In genomic region chr19:13302521-13303270, GRCh38 we compare ENCODE assay signal across 21 cellular contexts.
DNase-seq lines count a peak whose midpoint lies in the region; ATAC-seq and TF ChIP-seq lines count a peak whose summit lies in the region.
"Had no signal": no experiment of that assay in that cellular context is flagged by ENCODE, and none has a peak within 500 bp of the region (broad histone marks: within the 10 kb centered on the region; RNA-seq: fewer than 3 reads in every experiment).

No MANE protein-coding gene starts in this region.

- H3K36me3 Mint-ChIP-seq in MCF 10A (ENCODE audit: insufficient read depth, unreplicated experiment), result no peaks in the 10 kb centered on the region
- H3K36me3 Mint-ChIP-seq in CD4-positive, alpha-beta T cell (ENCODE audit: low read depth), result no peaks in the 10 kb centered on the region
- no peaks in the 10 kb centered on the region for H3K36me3 Mint-ChIP-seq in naive thymus-derived CD4-positive, alpha-beta T cell

- no peaks in the 10 kb centered on the region for H4K20me1 ChIP-seq in mammary epithelial cell (ENCODE audit: insufficient read depth, low read length)

- peak in 1 of 2 donors; percentile 6 for TF ChIP-seq CTCF in mammary epithelial cell (conservative IDR thresholded peaks at IDR 0.05 in 1 of 2, IDR thresholded peaks at IDR 0.05 in 1 of 2; ENCODE audit: extremely low read depth in 1 of 2, insufficient read depth in 1 of 2, low read depth in 1 of 2, low read length in 2 of 2)
- no peak for TF ChIP-seq CTCF in MCF 10A (IDR thresholded peaks at IDR 0.05; ENCODE audit: unreplicated experiment)
- TF ChIP-seq CTCF in CD4-positive, alpha-beta T cell (IDR thresholded peaks at IDR 0.05), result no peak

- H3K79me2 ChIP-seq in mammary epithelial cell (ENCODE audit: insufficient read depth, low read length), result no peaks in the 10 kb centered on the region
- H3K79me2 ChIP-seq: hepatocyte had no signal

- H3K27me3 ChIP-seq in mammary epithelial cell (ENCODE audit: insufficient read depth, low read length), result peaks cover 6% of the 10 kb centered on the region
- H3K27me3 ChIP-seq in CD4-positive, alpha-beta T cell (ENCODE audit: control insufficient read depth, insufficient read depth, low read length), result peaks cover 23% of the 10 kb centered on the region
- no peaks in the 10 kb centered on the region for H3K27me3 ChIP-seq in naive thymus-derived CD4-positive, alpha-beta T cell (ENCODE audit: control insufficient read depth in 2 of 2, insufficient read depth in 2 of 2, low read length in 2 of 2)
- H3K27me3 ChIP-seq: hepatocyte had no signal

- intact Hi-C loops in mammary epithelial cell (cut with micrococcal nuclease), result no loop called here
- intact Hi-C loops in MCF 10A (cut with micrococcal nuclease), result no loop called here
- intact Hi-C loops in CD4-positive, alpha-beta T cell (cut with DNase I, micrococcal nuclease), result no loop called here
- intact Hi-C loops in naive thymus-derived CD4-positive, alpha-beta T cell (cut with micrococcal nuclease), result no loop called here

- ATAC-seq in CD4-positive, alpha-beta T cell (ENCODE audit: poor library complexity), result no peak
- ATAC-seq in naive thymus-derived CD4-positive, alpha-beta T cell, result no peak
- ATAC-seq: foreskin keratinocyte, lower lobe of right lung had no signal

- WGBS in mammary epithelial cell (ENCODE audit: low coverage, missing lambda C conversion rate), result 3% methylated on average over 10 of the region's 12 CpGs

- no peaks in the 10 kb centered on the region for H3K4me1 Mint-ChIP-seq in MCF 10A (ENCODE audit: insufficient read depth, unreplicated experiment)
- H3K4me1 Mint-ChIP-seq in CD4-positive, alpha-beta T cell (ENCODE audit: low read depth), result peaks cover 7% of the 10 kb centered on the region
- H3K4me1 Mint-ChIP-seq in naive thymus-derived CD4-positive, alpha-beta T cell, result peaks cover 0 to 10% (median 3%) of the 10 kb centered on the region in 7 donors

- H3K9me3 Mint-ChIP-seq in MCF 10A (ENCODE audit: unreplicated experiment), result no peaks in the 10 kb centered on the region
- H3K9me3 Mint-ChIP-seq in CD4-positive, alpha-beta T cell, result no peaks in the 10 kb centered on the region
- peaks cover 0 to 9% (median 0%) of the 10 kb centered on the region in 11 donors for H3K9me3 Mint-ChIP-seq in naive thymus-derived CD4-positive, alpha-beta T cell
- H3K9me3 Mint-ChIP-seq: H9 had no signal

- no peak overlapping the region for H3K4me2 ChIP-seq in mammary epithelial cell (ENCODE audit: insufficient read depth, low read depth, low read length)
- H3K4me2 ChIP-seq: hepatocyte had no signal

- H3K4me1 ChIP-seq in mammary epithelial cell (ENCODE audit: insufficient read depth, low read length), result no peaks in the 10 kb centered on the region
- H3K4me1 ChIP-seq in naive thymus-derived CD4-positive, alpha-beta T cell (ENCODE audit: control insufficient read depth in 2 of 2, insufficient read depth in 2 of 2, low read length in 2 of 2), result no peaks in the 10 kb centered on the region
- H3K4me1 ChIP-seq: adrenal gland, foreskin keratinocyte, lower lobe of right lung had no signal

- BruUV-seq in mammary epithelial cell (replicated peaks; lab: Mats Ljungman, UMichigan), result no TSS peak
- BruUV-seq in MCF 10A (replicated peaks; lab: Mats Ljungman, UMichigan), result no TSS peak

- H3K27me3 Mint-ChIP-seq in MCF 10A (ENCODE audit: insufficient read depth, unreplicated experiment), result peaks cover 59% of the 10 kb centered on the region
- peaks cover 68% of the 10 kb centered on the region for H3K27me3 Mint-ChIP-seq in CD4-positive, alpha-beta T cell
- H3K27me3 Mint-ChIP-seq in naive thymus-derived CD4-positive, alpha-beta T cell, result peaks cover 18 to 56% (median 40%) of the 10 kb centered on the region in 5 donors

- no peak overlapping the region for H3K9ac ChIP-seq in mammary epithelial cell (ENCODE audit: insufficient read depth, low read length)

- H3K27ac Mint-ChIP-seq in MCF 10A (ENCODE audit: low read depth, unreplicated experiment), result no peak overlapping the region
- no peak overlapping the region for H3K27ac Mint-ChIP-seq in CD4-positive, alpha-beta T cell
- no peak overlapping the region for H3K27ac Mint-ChIP-seq in naive thymus-derived CD4-positive, alpha-beta T cell

- CTCF ChIA-PET in mammary epithelial cell (lab: Charles Lee; ENCODE audit: low non-redundant PET), result no interaction called here
- CTCF ChIA-PET in MCF 10A (lab: Yijun Ruan, JAX), result interaction anchor here (0.5 to 0.8 kb wide), 3 partner anchors 117 to 270 kb away, joined by 3 to 5 read pairs (median 3); no protein-coding TSS in a partner anchor
- CTCF ChIA-PET in CD4-positive, alpha-beta T cell (lab: Charles Lee), result no interaction called here
- CTCF ChIA-PET in naive thymus-derived CD4-positive, alpha-beta T cell (lab: Charles Lee), result no interaction called here

- H3K27ac ChIP-seq in mammary epithelial cell (ENCODE audit: insufficient read depth, low read depth, low read length) (no peak overlapping the region), temporal lobe (ENCODE audit: low read depth, low read length) (peak overlapping the region; percentile 27)
- no peak overlapping the region for H3K27ac ChIP-seq in CD4-positive, alpha-beta T cell (ENCODE audit: low read depth, low read length)
- H3K27ac ChIP-seq in naive thymus-derived CD4-positive, alpha-beta T cell (ENCODE audit: low read depth, low read length), result no peak overlapping the region
- H3K27ac ChIP-seq: adrenal gland, epithelial cell of prostate, foreskin keratinocyte, hepatocyte, lower lobe of right lung, sigmoid colon, WERI-Rb-1 had no signal

- no peaks in the 10 kb centered on the region for H3K9me3 ChIP-seq in mammary epithelial cell (replicated peaks; ENCODE audit: insufficient read depth, low read length)
- H3K9me3 ChIP-seq in CD4-positive, alpha-beta T cell (ENCODE audit: control insufficient read depth, low read length), result no peaks in the 10 kb centered on the region
- no peaks in the 10 kb centered on the region for H3K9me3 ChIP-seq in naive thymus-derived CD4-positive, alpha-beta T cell (ENCODE audit: control insufficient read depth in 2 of 3, low read length in 3 of 3)
- H3K9me3 ChIP-seq: adrenal gland, lower lobe of right lung had no signal

- no peak overlapping the region for H3K4me3 Mint-ChIP-seq in MCF 10A (ENCODE audit: unreplicated experiment)
- no peak overlapping the region for H3K4me3 Mint-ChIP-seq in CD4-positive, alpha-beta T cell
- H3K4me3 Mint-ChIP-seq in naive thymus-derived CD4-positive, alpha-beta T cell, result no peak overlapping the region
- H3K4me3 Mint-ChIP-seq: H9 had no signal

- H3K4me3 ChIP-seq in mammary epithelial cell (replicated peaks in 1 of 3; ENCODE audit: insufficient read depth in 1 of 3, low read depth in 2 of 3, low read length in 3 of 3), result no peak overlapping the region
- no peak overlapping the region for H3K4me3 ChIP-seq in naive thymus-derived CD4-positive, alpha-beta T cell (ENCODE audit: low read length)
- H3K4me3 ChIP-seq: adrenal gland, hepatocyte, lower lobe of right lung, sigmoid colon had no signal

- H2AFZ ChIP-seq in mammary epithelial cell (ENCODE audit: low read depth, low read length), result peak overlapping the region; percentile 1
- H2AFZ ChIP-seq: hepatocyte had no signal

- no peaks in the 10 kb centered on the region for H3K36me3 ChIP-seq in mammary epithelial cell (ENCODE audit: insufficient read depth, low read length)
- no peaks in the 10 kb centered on the region for H3K36me3 ChIP-seq in naive thymus-derived CD4-positive, alpha-beta T cell (ENCODE audit: control insufficient read depth in 2 of 3, insufficient read depth in 3 of 3, low read length in 3 of 3)
- H3K36me3 ChIP-seq: adrenal gland, lower lobe of right lung, sigmoid colon, WERI-Rb-1 had no signal

- DNase-seq in mammary epithelial cell (no peak), MCF 10A (ENCODE audit: unreplicated experiment) (no peak), NCI-H446 treated with DMSO at 0.1 percent for 48 hours (lab: John Stamatoyannopoulos, UW) (peak; percentile 60), fibroblast of peridontal ligament (ENCODE audit: extremely low read depth) (peak; percentile 27), NCI-H2029 (lab: John Stamatoyannopoulos, UW) (no peak)
- DNase-seq in CD4-positive, alpha-beta T cell, result no peak
- no peak for DNase-seq in naive thymus-derived CD4-positive, alpha-beta T cell
- DNase-seq: activated gamma-delta T cell, adrenal gland, DMS153, foreskin keratinocyte, H9, islet precursor cell, lower lobe of right lung, NCI-H1105, SHP77, sigmoid colon, WERI-Rb-1 had no signal

- dilution Hi-C loops in mammary epithelial cell (cut with HindIII; ENCODE audit: low sequenced_read_pairs), result no loop called here

- POLR2A ChIA-PET in MCF 10A (lab: Yijun Ruan, JAX), result no interaction called here
- POLR2A ChIA-PET in CD4-positive, alpha-beta T cell (lab: Charles Lee), result no interaction called here
- POLR2A ChIA-PET in naive thymus-derived CD4-positive, alpha-beta T cell (lab: Charles Lee), result no interaction called here

- in situ Hi-C loops in mammary epithelial cell (cut with MboI; ENCODE audit: low sequenced_read_pairs in 2 of 2), result no loop called here

Comparison
In these comparisons a context has a peak if more than half of its experiments do, and no peak if none do; other contexts are left out.
1. DNase-seq: peak in NCI-H446 treated with DMSO at 0.1 percent for 48 hours (single experiment) and fibroblast of peridontal ligament (single experiment); none in mammary epithelial cell (single experiment), MCF 10A (single experiment), CD4-positive, alpha-beta T cell (0 of 10), NCI-H2029 (single experiment) and naive thymus-derived CD4-positive, alpha-beta T cell (0 of 9).